1 cellular context compared by ENCODE assay signal in the genomic region with DNA sequence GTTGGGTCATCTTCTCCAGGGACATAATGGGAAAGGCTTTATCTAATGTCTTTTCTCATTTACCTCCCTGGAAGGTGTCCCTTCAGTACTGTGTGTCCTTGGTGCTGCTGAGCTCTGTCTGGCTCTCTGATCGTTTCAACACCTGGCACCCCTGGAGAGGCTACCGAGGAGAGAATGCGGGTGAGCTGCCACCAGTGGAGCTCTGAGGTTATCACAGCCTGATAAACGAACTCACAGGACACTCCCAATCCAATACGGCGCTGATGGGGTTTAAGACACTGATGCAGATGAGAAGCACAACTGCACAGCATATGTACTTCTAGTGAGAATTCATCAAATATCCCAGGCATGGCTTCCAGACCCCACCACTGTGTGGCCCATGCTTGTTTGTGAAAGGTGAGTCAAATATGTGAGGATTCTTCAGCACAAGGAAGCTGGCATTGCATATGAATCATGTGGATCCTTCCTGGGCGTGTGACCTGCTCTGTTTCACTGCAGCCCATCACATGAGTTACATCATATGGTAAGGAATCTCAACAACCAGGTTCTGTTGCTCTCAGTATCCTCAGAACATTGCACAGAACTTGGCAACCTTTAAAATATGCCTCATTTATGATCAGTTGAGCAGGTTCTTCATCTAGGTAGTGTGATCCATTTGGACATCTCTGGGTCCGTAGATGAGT.
TF ChIP-seq lines count a peak whose summit lies in the region.

No MANE protein-coding gene starts in this region.

TF ChIP-seq in H1, 55 proteins besides CTCF, POLR2A, EP300 and RAD21:
- TF ChIP-seq FOSL1 (IDR thresholded peaks at IDR 0.05; ENCODE audit: insufficient read depth, low read depth, low read length) (no peak), BRCA1 (IDR thresholded peaks at IDR 0.05; ENCODE audit: low read depth, low read length) (no peak), SP4 (IDR thresholded peaks at IDR 0.05; ENCODE audit: low read length) (no peak)
